In the genomic region with DNA sequence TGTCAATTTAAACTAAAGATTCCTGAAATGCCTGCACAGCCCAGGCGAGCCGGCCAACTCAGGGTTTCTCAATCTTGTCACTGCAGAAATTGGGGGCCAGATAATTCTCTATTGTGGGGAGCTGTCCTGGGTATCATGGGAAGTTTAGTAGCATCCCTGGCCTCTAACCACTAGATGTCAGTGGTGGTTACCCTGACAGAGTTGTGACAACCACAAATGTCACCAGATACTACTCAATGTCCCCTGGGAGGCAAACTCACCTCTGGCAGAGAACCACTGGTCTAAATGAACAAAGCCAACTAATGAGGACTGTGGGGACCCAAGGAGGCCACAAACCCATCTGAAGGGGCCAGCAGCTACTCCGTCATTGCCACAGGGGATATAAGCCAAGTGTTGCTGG, we compare ENCODE assay signal across 8 cellular contexts.
DNase-seq lines count a peak whose midpoint lies in the region; FAIRE-seq and TF ChIP-seq lines count a peak whose summit lies in the region.

No MANE protein-coding gene starts in this region.

- WGBS in H9 (ENCODE audit: extremely low coverage, insufficient read length, low lambda C conversion rate): no CpG with 5 or more reads among the region's 3 CpGs

- no peaks in the 10 kb centered on the region for H3K36me3 ChIP-seq in endothelial cell of umbilical vein (ENCODE audit: control insufficient read depth in 2 of 2, extremely low read depth in 1 of 2, insufficient read depth in 2 of 2, low read length in 2 of 2)

- no peak overlapping the region for H3K23ac ChIP-seq in H9 (ENCODE audit: insufficient read length, low read depth, low read length)

- no peak overlapping the region for H3K27ac Mint-ChIP-seq in H9

- H2AFZ ChIP-seq in H9 (ENCODE audit: low read length): no peak overlapping the region
- no peak overlapping the region for H2AFZ ChIP-seq in endothelial cell of umbilical vein (ENCODE audit: low read depth, low read length)

- intact Hi-C loops in endothelial cell of umbilical vein (cut with micrococcal nuclease): loop anchor here (1.0 kb wide), 3 partner anchors 56 to 428 kb away; no protein-coding TSS in a partner anchor

- H3K9ac ChIP-seq in H9 (ENCODE audit: extremely low read depth, insufficient read length, low read length) (no peak overlapping the region), endothelial cell of umbilical vein (replicated peaks; ENCODE audit: extremely low read depth, insufficient read depth, low read length) (no peak overlapping the region)

- H3K27ac ChIP-seq in H9 (ENCODE audit: insufficient read length, low read depth, low read length): no peak overlapping the region
- H3K27ac ChIP-seq in endothelial cell of umbilical vein (ENCODE audit: insufficient read depth, low read depth, low read length): no peak overlapping the region

- no peak overlapping the region for H2BK12ac ChIP-seq in H9 (ENCODE audit: insufficient read length, low read depth, low read length)

- BruUV-seq in endothelial cell of umbilical vein (replicated peaks; lab: Mats Ljungman, UMichigan): no TSS peak

- CTCF ChIA-PET in endothelial cell of umbilical vein (lab: Charles Lee): interaction anchor here (0.6 to 5.4 kb wide), 19 partner anchors 8 to 428 kb away, joined by 3 to 73 read pairs (median 3); no protein-coding TSS in a partner anchor

- H3K4me2 ChIP-seq in H9 (ENCODE audit: insufficient read depth, insufficient read length, low read length) (no peak overlapping the region), endothelial cell of umbilical vein (ENCODE audit: insufficient read depth, low read length) (no peak overlapping the region)

- no peak overlapping the region for H4K5ac ChIP-seq in H9 (ENCODE audit: insufficient read length, low read depth, low read length)

- TF ChIP-seq POLR2A in NB4 (IDR thresholded peaks at IDR 0.05; ENCODE audit: extremely low read depth, insufficient read length) (no peak), endothelial cell of umbilical vein (IDR thresholded peaks at IDR 0.05; ENCODE audit: low read depth, low read length) (no peak)

- no peak overlapping the region for H3T11ph ChIP-seq in H9 (ENCODE audit: low read length)

- H3K4me3 ChIP-seq in NB4 (ENCODE audit: low read depth, low read length) (no peak overlapping the region), endothelial cell of umbilical vein (replicated peaks in 1 of 3; ENCODE audit: insufficient read depth in 1 of 3, low read depth in 1 of 3, low read length in 3 of 3) (no peak overlapping the region)

- peak; percentile 90 for FAIRE-seq in endothelial cell of umbilical vein (lab: Jason Lieb, UNC)

- H3K18ac ChIP-seq in H9 (ENCODE audit: insufficient read length, low read depth, low read length): no peak overlapping the region

- H3K36me3 Mint-ChIP-seq in H9 (ENCODE audit: insufficient read depth in 1 of 3, low read depth in 3 of 3): no peaks in the 10 kb centered on the region

- TF ChIP-seq CTCF in H9 (conservative IDR thresholded peaks at IDR 0.05) (peak; percentile 75), NB4 (IDR thresholded peaks at IDR 0.05; ENCODE audit: low read depth, low read length) (peak; percentile 64), endothelial cell of umbilical vein (IDR thresholded peaks at IDR 0.05; ENCODE audit: extremely low read depth in 1 of 2, insufficient read depth in 1 of 2, low read depth in 1 of 2, low read length in 2 of 2) (peak; percentile 61 to 72)

- H4K20me1 ChIP-seq in H9 (ENCODE audit: control insufficient read depth, insufficient read depth, insufficient read length) (no peaks in the 10 kb centered on the region), endothelial cell of umbilical vein (replicated peaks; ENCODE audit: control insufficient read depth, extremely low read depth, insufficient read depth, low read length) (no peaks in the 10 kb centered on the region)

- no peaks in the 10 kb centered on the region for H3K4me1 ChIP-seq in H9 (ENCODE audit: insufficient read depth, low read length)
- H3K4me1 ChIP-seq in endothelial cell of umbilical vein (ENCODE audit: control insufficient read depth, extremely low read depth, insufficient read depth, low read length): no peaks in the 10 kb centered on the region

- no peaks in the 10 kb centered on the region for H3K79me1 ChIP-seq in H9 (ENCODE audit: insufficient read depth, low read depth, low read length, poor library complexity, severe bottlenecking)

- H3K9me1 ChIP-seq in endothelial cell of umbilical vein (replicated peaks; ENCODE audit: control insufficient read depth, extremely low read depth, insufficient read depth, low read length): no peaks in the 10 kb centered on the region

- no peak overlapping the region for H2BK20ac ChIP-seq in H9 (ENCODE audit: low read depth, low read length, poor library complexity, severe bottlenecking)

- dilution Hi-C loops in endothelial cell of umbilical vein (cut with MboI; ENCODE audit: extremely low pct_ligation_motif_present, low sequenced_read_pairs): no loop called here

- H4K8ac ChIP-seq in H9 (replicated peaks; ENCODE audit: insufficient read length, low read depth, low read length): no peak overlapping the region

- no peaks in the 10 kb centered on the region for H3K79me2 ChIP-seq in H9 (ENCODE audit: insufficient read depth, low read length)
- H3K79me2 ChIP-seq in endothelial cell of umbilical vein (ENCODE audit: control insufficient read depth, insufficient read depth, low read length): no peaks in the 10 kb centered on the region

- H3K4me3 Mint-ChIP-seq in H9: no peak overlapping the region

- H3K14ac ChIP-seq in H9 (ENCODE audit: insufficient read depth, low read length): no peak overlapping the region

- no peak overlapping the region for H3K56ac ChIP-seq in H9 (ENCODE audit: insufficient read length, low read depth, low read length)

- no peak overlapping the region for H3K4ac ChIP-seq in H9 (ENCODE audit: low read depth, low read length)

- H3K4me1 Mint-ChIP-seq in H9: peaks cover 10 to 12% of the 10 kb centered on the region in 2 experiments

- H3K9me3 ChIP-seq in H9 (ENCODE audit: control insufficient read depth, low read depth, low read length): no peaks in the 10 kb centered on the region
- H3K9me3 ChIP-seq in endothelial cell of umbilical vein (replicated peaks; ENCODE audit: control insufficient read depth, insufficient read depth, low read length): no peaks in the 10 kb centered on the region

- no peak overlapping the region for H2AK5ac ChIP-seq in H9 (ENCODE audit: insufficient read length, low read length)

- H3K27me3 Mint-ChIP-seq in H9 (ENCODE audit: low read depth): no peaks in the 10 kb centered on the region; the same call in 1 of the 2 replicates

- H2BK5ac ChIP-seq in H9 (ENCODE audit: insufficient read length, low read length): no peak overlapping the region

- peak; percentile 15 to 25 for DNase-seq in stimulated activated CD4-positive, alpha-beta T cell treated with anti-CD3 and anti-CD28 coated beads, Interleukin-2, amount 100 ng/mL, for 24 hours
- DNase-seq in stimulated activated CD4-positive, alpha-beta T cell treated with anti-CD3 and anti-CD28 coated beads, Interleukin-4, amount 100 ng/mL, for 4 hours: no peak
- DNase-seq in H9 (peak; percentile 46), NB4 (ENCODE audit: low read depth) (peak; percentile 84), T follicular helper cell (ENCODE audit: low read depth) (peak; percentile 8), endothelial cell of umbilical vein (ENCODE audit: low read depth, low spot score) (peak; percentile 44), mucosa of gallbladder (ENCODE audit: low spot score) (peak; percentile 40), NCI-H226 (no peak)

- H4K91ac ChIP-seq in H9 (ENCODE audit: insufficient read length, low read depth, low read length): no peak overlapping the region

- POLR2A ChIA-PET in endothelial cell of umbilical vein (lab: Charles Lee): no interaction called here

- no peaks in the 10 kb centered on the region for H3K9me3 Mint-ChIP-seq in H9

- no peaks in the 10 kb centered on the region for H3K27me3 ChIP-seq in H9 (ENCODE audit: insufficient read depth, low read length)
- H3K27me3 ChIP-seq in endothelial cell of umbilical vein (ENCODE audit: control insufficient read depth in 2 of 2, insufficient read depth in 2 of 2, low read length in 2 of 2): peaks cover 2 to 6% of the 10 kb centered on the region in 2 experiments

- H2BK120ac ChIP-seq in H9 (ENCODE audit: low read depth, low read length, poor library complexity, severe bottlenecking): no peak overlapping the region

- no peak overlapping the region for H2BK15ac ChIP-seq in H9 (ENCODE audit: low read depth, low read length)

- H3K23me2 ChIP-seq in H9 (ENCODE audit: insufficient read length, low read depth, low read length, poor library complexity, severe bottlenecking): no peaks in the 10 kb centered on the region

TF ChIP-seq in endothelial cell of umbilical vein, 7 proteins besides CTCF, POLR2A, EP300 and RAD21:
- no peak for TF ChIP-seq POLR2AphosphoS5 (IDR thresholded peaks at IDR 0.05; ENCODE audit: insufficient read depth, low read depth, low read length)

Comparison
In these comparisons a context has a peak if more than half of its experiments do, and no peak if none do; other contexts are left out.
1. DNase-seq: peak in stimulated activated CD4-positive, alpha-beta T cell treated with anti-CD3 and anti-CD28 coated beads, Interleukin-2, amount 100 ng/mL, for 24 hours (2 of 2), H9 (single experiment), NB4 (single experiment), T follicular helper cell (single experiment), endothelial cell of umbilical vein (single experiment) and mucosa of gallbladder (single experiment); none in stimulated activated CD4-positive, alpha-beta T cell treated with anti-CD3 and anti-CD28 coated beads, Interleukin-4, amount 100 ng/mL, for 4 hours (0 of 2) and NCI-H226 (single experiment).
2. Peak in every context shown above with its lines, with median percentiles within 50 percentile points of each other: CTCF ChIP-seq.